ENCODE assay signal across 3 cellular contexts in genomic region chr11:74365805-74366204, GRCh38. TPM values are rescaled to one million over a fixed set of nuclear protein-coding genes. Genes with fewer than 3 reads are reported as not detected.
"Had no signal": no experiment of that assay in that cellular context is flagged by ENCODE, and none has a peak within 500 bp of the region (broad histone marks: within the 10 kb centered on the region; RNA-seq: fewer than 3 reads in every experiment).

No MANE protein-coding gene starts in this region.

RNA-seq across cellular contexts. Expression of gene P4HA3, which starts 54.4 kb away (rescaled TPM):
- total RNA-seq: HepG2, HT-29 had no signal
- polyA plus RNA-seq: HepG2, IgD-negative memory B cell had no signal
